ENCODE assay signal across 1 cellular context in genomic region chr17:4806420-4806769, GRCh38.
TF ChIP-seq lines count a peak whose summit lies in the region.

No MANE protein-coding gene starts in this region.

TF ChIP-seq in HepG2, 621 proteins besides CTCF, POLR2A, EP300 and RAD21:
- TF ChIP-seq ISL2 (CRISPR knock-in tag; IDR thresholded peaks at IDR 0.05), result peak; percentile 26; the same call in 1 of the 2 replicates
- TF ChIP-seq NBN (conservative IDR thresholded peaks at IDR 0.05), result no peak
- no peak for TF ChIP-seq GATAD2A (CRISPR knock-in tag; IDR thresholded peaks at IDR 0.05)
- TF ChIP-seq YY1 (IDR thresholded peaks at IDR 0.05; ENCODE audit: insufficient read depth, insufficient replicate concordance, low read depth, low read length), result no peak
- no peak for TF ChIP-seq TRAFD1 (CRISPR knock-in tag; IDR thresholded peaks at IDR 0.05; ENCODE audit: borderline replicate concordance)
- TF ChIP-seq ZSCAN20 (CRISPR knock-in tag; IDR thresholded peaks at IDR 0.05; ENCODE audit: borderline replicate concordance), result no peak
- no peak for TF ChIP-seq ZNF232 (CRISPR knock-in tag; IDR thresholded peaks at IDR 0.05; ENCODE audit: borderline replicate concordance)
- TF ChIP-seq MED13 (CRISPR knock-in tag; IDR thresholded peaks at IDR 0.05), result 0 out of 2 replicates have a peak, but pooled peaks have one; percentile 12
- TF ChIP-seq ZNF598 (CRISPR knock-in tag; IDR thresholded peaks at IDR 0.05; ENCODE audit: borderline replicate concordance), result no peak
- TF ChIP-seq FOXC1 (CRISPR knock-in tag; IDR thresholded peaks at IDR 0.05; ENCODE audit: borderline replicate concordance), result no peak
- no peak for TF ChIP-seq NCOR1 (IDR thresholded peaks at IDR 0.05; ENCODE audit: borderline replicate concordance, low read length)
- TF ChIP-seq KDM5A (IDR thresholded peaks at IDR 0.05; ENCODE audit: borderline replicate concordance, low read length), result peak; percentile 41; the same call in 1 of the 2 replicates
- TF ChIP-seq PAF1 (CRISPR knock-in tag; IDR thresholded peaks at IDR 0.05), result no peak
TF ChIP-seq in HepG2: peak in this region for 3.
